Comparison of ENCODE assay signal across 4 cellular contexts in the genomic region with DNA sequence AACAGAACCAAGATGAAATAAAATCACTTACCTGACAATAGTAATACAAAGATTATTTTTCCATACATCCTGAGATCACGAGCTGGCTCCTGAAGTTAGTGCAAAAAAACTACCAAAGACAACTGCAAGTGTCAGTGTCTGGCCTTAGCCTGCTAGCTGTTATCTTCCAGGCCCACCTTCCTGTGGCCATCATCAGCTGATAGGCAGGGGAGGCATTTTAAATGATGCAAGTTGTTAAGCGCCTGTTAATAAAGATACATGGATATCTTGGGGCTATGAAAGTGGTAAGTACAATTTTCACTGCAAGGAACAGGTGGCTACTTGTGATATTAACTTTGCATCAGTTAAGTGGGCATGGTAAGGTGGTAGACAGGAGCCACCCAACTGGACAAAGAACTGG. TPM values are rescaled to one million over a fixed set of nuclear protein-coding genes. Genes with fewer than 3 reads are reported as not detected.
"Had no signal": no experiment of that assay in that cellular context is flagged by ENCODE, and none has a peak within 500 bp of the region (broad histone marks: within the 10 kb centered on the region; RNA-seq: fewer than 3 reads in every experiment).

A gene (minus strand): TSS at position 120 of the 400 bp plus-strand sequence. CDS start 52 bp downstream, at position 68.

RNA-seq across cellular contexts. Expression of the gene that starts here (rescaled TPM):
- total RNA-seq: dermis microvascular lymphatic vessel endothelial cell, foreskin keratinocyte, lung microvascular endothelial cell had no signal
- polyA plus RNA-seq: foreskin keratinocyte, keratinocyte had no signal
